ENCODE assay signal across 20 cellular contexts in genomic region chr12:76420221-76420620, GRCh38.
"Had no signal": no experiment of that assay in that cellular context is flagged by ENCODE, and none has a peak within 500 bp of the region (broad histone marks: within the 10 kb centered on the region; RNA-seq: fewer than 3 reads in every experiment).

No MANE protein-coding gene starts in this region.

- H3K4me3 Mint-ChIP-seq: activated naive CD8-positive, alpha-beta T cell treated with anti-CD3 and anti-CD28 coated beads, Interleukin-2, amount 10 ng/mL, durations not matched to agents 7 days and 5 days; activated T-cell treated with anti-CD3 and anti-CD28 coated beads, Interleukin-2, amount 50 U/mL, for 72 hours; mesothelial cell of epicardium; natural killer cell treated with Interleukin-12 subunit alpha and Interleukin-12 subunit beta and Interleukin-15 and Interleukin-18, amount 100 ng/mL, for 72 hours; stimulated activated effector memory CD8-positive, alpha-beta T cell treated with anti-CD3 and anti-CD28 coated beads, Interleukin-12 subunit alpha, Interleukin-12 subunit beta, amount 100 ng/mL, for 72 hours had no signal

- H3K27me3 ChIP-seq: foreskin keratinocyte, right lobe of liver, stomach, testis, upper lobe of left lung had no signal

- H3K36me3 ChIP-seq: right lobe of liver, stomach, upper lobe of left lung had no signal

- DNase-seq: activated CD4-positive, alpha-beta T cell treated with anti-CD3 and anti-CD28 coated beads, Interleukin-2, amount 50 U/mL, for 1 hour; activated CD4-positive, CD25-positive, alpha-beta regulatory T cell treated with anti-CD3 and anti-CD28 coated beads, Interleukin-2, amount 50 U/mL, for 72 hours; activated gamma-delta T cell; activated naive CD8-positive, alpha-beta T cell treated with anti-CD3 and anti-CD28 coated beads, Interleukin-2, amount 10 ng/mL, durations not matched to agents 7 days and 5 days; activated T-cell treated with anti-CD3 and anti-CD28 coated beads, Interleukin-2, amount 50 U/mL, for 72 hours; amygdala; foreskin keratinocyte; hypothalamus; lower lobe of right lung; right lobe of liver; stimulated activated CD4-positive, alpha-beta T cell treated with anti-CD3 and anti-CD28 coated beads, Interleukin-4, amount 100 ng/mL, for 24 hours; stomach; T1000; testis; upper lobe of left lung had no signal

- H3K4me3 ChIP-seq: lower lobe of right lung, right lobe of liver, stomach, testis, upper lobe of left lung had no signal

- FAIRE-seq: keratinocyte had no signal

- H3K27ac ChIP-seq: foreskin keratinocyte, lower lobe of right lung, parathyroid adenoma, right lobe of liver, stomach, testis, upper lobe of left lung had no signal

- H3K27me3 Mint-ChIP-seq: activated naive CD8-positive, alpha-beta T cell treated with anti-CD3 and anti-CD28 coated beads, Interleukin-2, amount 10 ng/mL, durations not matched to agents 7 days and 5 days; natural killer cell treated with Interleukin-12 subunit alpha and Interleukin-12 subunit beta and Interleukin-15 and Interleukin-18, amount 100 ng/mL, for 72 hours had no signal

- H2AFZ ChIP-seq: parathyroid adenoma had no signal

- H3K27ac Mint-ChIP-seq: activated naive CD8-positive, alpha-beta T cell treated with anti-CD3 and anti-CD28 coated beads, Interleukin-2, amount 10 ng/mL, durations not matched to agents 7 days and 5 days; activated T-cell treated with anti-CD3 and anti-CD28 coated beads, Interleukin-2, amount 50 U/mL, for 72 hours; mesothelial cell of epicardium; natural killer cell treated with Interleukin-12 subunit alpha and Interleukin-12 subunit beta and Interleukin-15 and Interleukin-18, amount 100 ng/mL, for 72 hours; stimulated activated effector memory CD8-positive, alpha-beta T cell treated with anti-CD3 and anti-CD28 coated beads, Interleukin-12 subunit alpha, Interleukin-12 subunit beta, amount 100 ng/mL, for 72 hours had no signal

- H3K9me3 Mint-ChIP-seq: natural killer cell treated with Interleukin-12 subunit alpha and Interleukin-12 subunit beta and Interleukin-15 and Interleukin-18, amount 100 ng/mL, for 72 hours; stimulated activated effector memory CD8-positive, alpha-beta T cell treated with anti-CD3 and anti-CD28 coated beads, Interleukin-12 subunit alpha, Interleukin-12 subunit beta, amount 100 ng/mL, for 72 hours had no signal

- H3K9ac ChIP-seq: parathyroid adenoma had no signal

- H3K9me3 ChIP-seq: right lobe of liver, testis had no signal

- H3K36me3 Mint-ChIP-seq: natural killer cell treated with Interleukin-12 subunit alpha and Interleukin-12 subunit beta and Interleukin-15 and Interleukin-18, amount 100 ng/mL, for 72 hours; stimulated activated effector memory CD8-positive, alpha-beta T cell treated with anti-CD3 and anti-CD28 coated beads, Interleukin-12 subunit alpha, Interleukin-12 subunit beta, amount 100 ng/mL, for 72 hours had no signal
